23 cellular contexts compared by ENCODE assay signal in genomic region chr9:134942011-134942410, GRCh38. TPM values are rescaled to one million over a fixed set of nuclear protein-coding genes. Genes with fewer than 3 reads are reported as not detected.
"Had no signal": no experiment of that assay in that cellular context is flagged by ENCODE, and none has a peak within 500 bp of the region (broad histone marks: within the 10 kb centered on the region; RNA-seq: fewer than 3 reads in every experiment).

No MANE protein-coding gene starts in this region.

- H3K27ac ChIP-seq: brain microvascular endothelial cell, gastrocnemius medialis, heart left ventricle, left lung, pancreas, right lobe of liver had no signal

- H3K36me3 ChIP-seq: brain microvascular endothelial cell, gastrocnemius medialis, heart left ventricle, left lung, pancreas, right lobe of liver had no signal

- H3K4me1 ChIP-seq: gastrocnemius medialis, right lobe of liver had no signal

- H3K9me3 ChIP-seq: gastrocnemius medialis, heart left ventricle, left lung, pancreas, right lobe of liver had no signal

- H3K4me1 Mint-ChIP-seq: central memory CD8-positive, alpha-beta T cell; stimulated activated naive CD8-positive, alpha-beta T cell treated with anti-CD3 and anti-CD28 coated beads, Interleukin-15, amount 100 ng/mL, for 72 hours had no signal

- H3K27ac Mint-ChIP-seq: activated naive CD4-positive, alpha-beta T cell treated with anti-CD3 and anti-CD28 coated beads, Interleukin-2, amount 50 U/mL, for 72 hours; stimulated activated naive CD8-positive, alpha-beta T cell treated with anti-CD3 and anti-CD28 coated beads, Interleukin-15, amount 100 ng/mL, for 72 hours had no signal

- H3K36me3 Mint-ChIP-seq: activated naive CD4-positive, alpha-beta T cell treated with anti-CD3 and anti-CD28 coated beads, Interleukin-2, amount 50 U/mL, for 72 hours had no signal

- DNase-seq: activated CD4-positive, alpha-beta T cell treated with anti-CD3 and anti-CD28 coated beads, Interleukin-2, amount 50 U/mL, for 1 hour; activated CD8-positive, alpha-beta memory T cell treated with anti-CD3 and anti-CD28 coated beads, Interleukin-2, amount 50 U/mL, for 4 hours; activated gamma-delta T cell; activated T-cell treated with anti-CD3 and anti-CD28 coated beads, Interleukin-2, amount 50 U/mL, for 48 hours; amniotic stem cell; brain microvascular endothelial cell; cortex of kidney; gastrocnemius medialis; heart left ventricle; kidney; left lung; small intestine; stimulated activated CD4-positive, alpha-beta T cell treated with anti-CD3 and anti-CD28 coated beads, Interleukin-4, amount 100 ng/mL, for 1 hour; stimulated activated naive CD8-positive, alpha-beta T cell treated with anti-CD3 and anti-CD28 coated beads, Interleukin-15, amount 100 ng/mL, for 72 hours had no signal

- H3K4me3 Mint-ChIP-seq: central memory CD8-positive, alpha-beta T cell; neural crest cell; stimulated activated naive CD8-positive, alpha-beta T cell treated with anti-CD3 and anti-CD28 coated beads, Interleukin-15, amount 100 ng/mL, for 72 hours had no signal

- H3K4me3 ChIP-seq: gastrocnemius medialis, left lung, right lobe of liver had no signal

- ATAC-seq: activated CD4-positive, CD25-positive, alpha-beta regulatory T cell treated with anti-CD3 and anti-CD28 coated beads, Interleukin-2, amount 50 U/mL, for 24 hours; activated naive CD4-positive, alpha-beta T cell treated with anti-CD3 and anti-CD28 coated beads, Interleukin-2, amount 50 U/mL, for 72 hours; gastrocnemius medialis; heart left ventricle; left lung; stimulated activated naive CD8-positive, alpha-beta T cell treated with anti-CD3 and anti-CD28 coated beads, Interleukin-15, amount 100 ng/mL, for 72 hours had no signal

- H3K27me3 ChIP-seq: pancreas, right lobe of liver had no signal

RNA-seq across cellular contexts. Expression of gene FCN1, which starts 24.3 kb away (rescaled TPM):
- total RNA-seq: activated naive CD4-positive, alpha-beta T cell treated with anti-CD3 and anti-CD28 coated beads, Interleukin-2, amount 50 U/mL, for 72 hours; mammary epithelial cell; myocyte; neural crest cell; T-helper 1 cell treated with Interleukin-12 subunit alpha and Interleukin-12 subunit beta and Interleukin-4 antibody, amounts not matched to agents 30 ng/mL and 1 ng/mL, for 36 hours had no signal
- polyA plus RNA-seq: mammary epithelial cell had no signal
